Comparison of ENCODE assay signal across 27 cellular contexts in genomic region chr3:178090899-178091298, GRCh38.
"Had no signal": no experiment of that assay in that cellular context is flagged by ENCODE, and none has a peak within 500 bp of the region (broad histone marks: within the 10 kb centered on the region; RNA-seq: fewer than 3 reads in every experiment).

No MANE protein-coding gene starts in this region.

- H3K27ac Mint-ChIP-seq: natural killer cell treated with Interleukin-12 subunit alpha and Interleukin-12 subunit beta and Interleukin-15 and Interleukin-18, amount 100 ng/mL, for 72 hours; nephron progenitor cell; stimulated activated effector memory CD8-positive, alpha-beta T cell treated with anti-CD3 and anti-CD28 coated beads, Interleukin-12 subunit alpha, Interleukin-12 subunit beta, amount 100 ng/mL, for 72 hours; stimulated activated naive B cell treated with anti-CD40 and anti-IgM and Interleukin-4, amounts not matched to agents 10 μg/mL and 1 μg/mL and 100 μg/mL, for 72 hours; stimulated activated naive CD8-positive, alpha-beta T cell treated with anti-CD3 and anti-CD28 coated beads, Interleukin-15, Interleukin-2, amounts not matched to agents 100 ng/mL and 50 ng/mL, for 24 hours; type B pancreatic cell had no signal

- H3K27ac ChIP-seq: pancreas, prostate gland, right lobe of liver, sigmoid colon, stomach, thoracic aorta, thyroid gland, tibial nerve, upper lobe of right lung, uterus had no signal

- H3K4me3 ChIP-seq: pancreas, prostate gland, right lobe of liver, sigmoid colon, stomach, thoracic aorta, thyroid gland, tibial nerve, upper lobe of right lung, uterus had no signal

- H3K4me1 Mint-ChIP-seq: naive B cell; stimulated activated effector memory CD8-positive, alpha-beta T cell treated with anti-CD3 and anti-CD28 coated beads, Interleukin-12 subunit alpha, Interleukin-12 subunit beta, amount 100 ng/mL, for 72 hours; stimulated activated naive B cell treated with anti-CD40 and anti-IgM and Interleukin-4, amounts not matched to agents 10 μg/mL and 1 μg/mL and 100 μg/mL, for 72 hours had no signal

- H3K36me3 Mint-ChIP-seq: naive B cell; stimulated activated effector memory CD8-positive, alpha-beta T cell treated with anti-CD3 and anti-CD28 coated beads, Interleukin-12 subunit alpha, Interleukin-12 subunit beta, amount 100 ng/mL, for 72 hours; stimulated activated naive B cell treated with anti-CD40 and anti-IgM and Interleukin-4, amounts not matched to agents 10 μg/mL and 1 μg/mL and 100 μg/mL, for 72 hours had no signal

- ATAC-seq: naive thymus-derived CD8-positive, alpha-beta T cell; natural killer cell treated with Interleukin-12 subunit alpha and Interleukin-12 subunit beta and Interleukin-15 and Interleukin-18, amount 100 ng/mL, for 72 hours; pancreas; right cardiac atrium; right lobe of liver; stimulated activated effector memory CD8-positive, alpha-beta T cell treated with anti-CD3 and anti-CD28 coated beads, Interleukin-12 subunit alpha, Interleukin-12 subunit beta, amount 100 ng/mL, for 72 hours; stimulated activated naive B cell treated with anti-CD40 and anti-IgM and Interleukin-4, amounts not matched to agents 10 μg/mL and 1 μg/mL and 100 μg/mL, for 72 hours; upper lobe of right lung had no signal

- H3K9me3 ChIP-seq: pancreas, prostate gland, right lobe of liver, stomach, thoracic aorta, thyroid gland, upper lobe of right lung, uterus had no signal

- H3K4me3 Mint-ChIP-seq: naive B cell; naive thymus-derived CD8-positive, alpha-beta T cell; natural killer cell treated with Interleukin-12 subunit alpha and Interleukin-12 subunit beta and Interleukin-15 and Interleukin-18, amount 100 ng/mL, for 72 hours; nephron progenitor cell; neural crest cell; stimulated activated effector memory CD8-positive, alpha-beta T cell treated with anti-CD3 and anti-CD28 coated beads, Interleukin-12 subunit alpha, Interleukin-12 subunit beta, amount 100 ng/mL, for 72 hours; stimulated activated naive B cell treated with anti-CD40 and anti-IgM and Interleukin-4, amounts not matched to agents 10 μg/mL and 1 μg/mL and 100 μg/mL, for 72 hours; stimulated activated naive CD8-positive, alpha-beta T cell treated with anti-CD3 and anti-CD28 coated beads, Interleukin-15, Interleukin-2, amounts not matched to agents 100 ng/mL and 50 ng/mL, for 24 hours; type B pancreatic cell had no signal

- H3K4me1 ChIP-seq: prostate gland, right lobe of liver, thyroid gland, uterus had no signal

- H3K27me3 Mint-ChIP-seq: naive thymus-derived CD8-positive, alpha-beta T cell; type B pancreatic cell had no signal

- DNase-seq: naive B cell; naive thymus-derived CD8-positive, alpha-beta T cell; nephron progenitor cell; occipital lobe; pancreas; right cardiac atrium; right lobe of liver; sigmoid colon; small intestine; stimulated activated CD4-positive, alpha-beta T cell treated with anti-CD3 and anti-CD28 coated beads, Interleukin-15, amount 100 ng/mL, for 24 hours; stimulated activated CD4-positive, alpha-beta T cell treated with anti-CD3 and anti-CD28 coated beads, Interleukin-2, amount 100 ng/mL, for 24 hours; stimulated activated CD4-positive, alpha-beta T cell treated with anti-CD3 and anti-CD28 coated beads, Interleukin-2, amount 100 ng/mL, for 48 hours; stimulated activated CD4-positive, alpha-beta T cell treated with anti-CD3 and anti-CD28 coated beads, Interleukin-4, amount 100 ng/mL, for 24 hours; stimulated activated naive B cell treated with anti-CD40 and anti-IgM and Interleukin-4, amounts not matched to agents 10 μg/mL and 1 μg/mL and 100 μg/mL, for 72 hours; stimulated activated naive CD4-positive, alpha-beta T cell treated with Interleukin-2 at 50 U/mL for 16 hours; stomach; thyroid gland; upper lobe of right lung; uterus had no signal

- H3K27me3 ChIP-seq: pancreas, right lobe of liver, sigmoid colon, stomach, thyroid gland, tibial nerve, upper lobe of right lung, uterus had no signal

- H3K36me3 ChIP-seq: pancreas, prostate gland, right lobe of liver, sigmoid colon, stomach, thoracic aorta, thyroid gland, tibial nerve, upper lobe of right lung, uterus had no signal
